In genomic region chr6:154071711-154072110, GRCh38 we compare ENCODE assay signal across 16 cellular contexts. TPM values are rescaled to one million over a fixed set of nuclear protein-coding genes. Genes with fewer than 3 reads are reported as not detected.
DNase-seq lines count a peak whose midpoint lies in the region; FAIRE-seq and TF ChIP-seq lines count a peak whose summit lies in the region.
"Had no signal": no experiment of that assay in that cellular context is flagged by ENCODE, and none has a peak within 500 bp of the region (broad histone marks: within the 10 kb centered on the region; RNA-seq: fewer than 3 reads in every experiment).

No MANE protein-coding gene starts in this region.

- DNase-seq in H4 (ENCODE audit: low spot score) (peak; percentile 15), astrocyte (ENCODE audit: low read depth) (peak; percentile 30), kidney tubule cell (ENCODE audit: low spot score) (peak; percentile 11), SW480 (ENCODE audit: low spot score) (no peak), amygdala (lab: John Stamatoyannopoulos, UW) (no peak)
- no peak for DNase-seq in activated CD4-positive, alpha-beta T cell treated with anti-CD3 and anti-CD28 coated beads for 48 hours
- DNase-seq: Calu3; CD8-positive, alpha-beta T cell; DMS79 treated with DMSO at 0.1 percent for 48 hours; GF-D8 had no signal

- no peaks in the 10 kb centered on the region for H3K9me3 ChIP-seq in astrocyte (ENCODE audit: insufficient read depth, low read depth, low read length)
- H3K9me3 ChIP-seq: HAP-1 had no signal

- peaks cover 2% of the 10 kb centered on the region for H3K9me3 Mint-ChIP-seq in astrocyte (ENCODE audit: unreplicated experiment)

- no peak overlapping the region for H2AFZ ChIP-seq in astrocyte (ENCODE audit: low read depth, low read length)

- no peaks in the 10 kb centered on the region for H3K27me3 Mint-ChIP-seq in astrocyte (ENCODE audit: low read depth, unreplicated experiment)

- H3K36me3 Mint-ChIP-seq in astrocyte (ENCODE audit: low read depth, unreplicated experiment), result no peaks in the 10 kb centered on the region
- H3K36me3 Mint-ChIP-seq: CD8-positive, alpha-beta T cell had no signal

- no peak overlapping the region for H3K27ac ChIP-seq in astrocyte (ENCODE audit: low read depth, low read length)
- H3K27ac ChIP-seq: BLaER1 treated with 17β-estradiol and CSF1 and Interleukin-3, amounts not matched to agents 10 nM and 100 nM had no signal

- H3K36me3 ChIP-seq in astrocyte (ENCODE audit: insufficient read depth, low read length), result no peaks in the 10 kb centered on the region
- H3K36me3 ChIP-seq: BLaER1 treated with 17β-estradiol and CSF1 and Interleukin-3, amounts not matched to agents 10 nM and 100 nM; HAP-1 had no signal

- no peak overlapping the region for H3K4me3 ChIP-seq in astrocyte (ENCODE audit: insufficient read depth, low read depth, low read length)
- H3K4me3 ChIP-seq: BLaER1 treated with 17β-estradiol and CSF1 and Interleukin-3, amounts not matched to agents 10 nM and 100 nM; HAP-1 had no signal

- H3K4me1 Mint-ChIP-seq in astrocyte (ENCODE audit: low read depth, unreplicated experiment), result peaks cover 21% of the 10 kb centered on the region
- H3K4me1 Mint-ChIP-seq: B cell had no signal

- no peak overlapping the region for H3K9ac ChIP-seq in astrocyte (ENCODE audit: low read length)
- H3K9ac ChIP-seq: BLaER1 treated with 17β-estradiol and CSF1 and Interleukin-3, amounts not matched to agents 10 nM and 100 nM had no signal

- no peak overlapping the region for H3K4me3 Mint-ChIP-seq in astrocyte (ENCODE audit: unreplicated experiment)
- H3K4me3 Mint-ChIP-seq: B cell; CD8-positive, alpha-beta T cell had no signal

- no peaks in the 10 kb centered on the region for H3K79me2 ChIP-seq in astrocyte (ENCODE audit: insufficient read depth, low read length)

- FAIRE-seq in astrocyte (lab: Jason Lieb, UNC), result no peak
- FAIRE-seq: H1 had no signal

- H3K27me3 ChIP-seq in astrocyte (ENCODE audit: insufficient read depth, low read length), result no peaks in the 10 kb centered on the region
- H3K27me3 ChIP-seq: BLaER1 treated with 17β-estradiol and CSF1 and Interleukin-3, amounts not matched to agents 10 nM and 100 nM had no signal

- no peaks in the 10 kb centered on the region for H3K4me1 ChIP-seq in astrocyte (ENCODE audit: insufficient read depth, low read length)
- H3K4me1 ChIP-seq: BLaER1 treated with 17β-estradiol and CSF1 and Interleukin-3, amounts not matched to agents 10 nM and 100 nM; HAP-1 had no signal

- H3K4me2 ChIP-seq in astrocyte (ENCODE audit: low read length), result no peak overlapping the region
- H3K4me2 ChIP-seq: BLaER1 treated with 17β-estradiol and CSF1 and Interleukin-3, amounts not matched to agents 10 nM and 100 nM had no signal

- no peak for TF ChIP-seq CTCF in astrocyte (IDR thresholded peaks at IDR 0.05; ENCODE audit: insufficient read depth, low read depth, low read length)

- no peaks in the 10 kb centered on the region for H4K20me1 ChIP-seq in astrocyte (ENCODE audit: insufficient read depth, low read length)
- H4K20me1 ChIP-seq: BLaER1 treated with 17β-estradiol and CSF1 and Interleukin-3, amounts not matched to agents 10 nM and 100 nM had no signal

- H3K27ac Mint-ChIP-seq in astrocyte (ENCODE audit: unreplicated experiment), result no peak overlapping the region
- H3K27ac Mint-ChIP-seq: B cell; CD8-positive, alpha-beta T cell had no signal

RNA-seq across cellular contexts. Expression of gene OPRM1, which starts 32.7 kb away (rescaled TPM):
- total RNA-seq in H4 (2014; rRNA removed; shearing (Covaris generic)), result not detected in 2 replicates
- not detected in 2 replicates for total RNA-seq in astrocyte
- total RNA-seq: A172; B cell; Calu3; CD8-positive, alpha-beta T cell; H1; HT-29 had no signal

Comparison
In these comparisons a context has a peak if more than half of its experiments do, and no peak if none do; other contexts are left out.
1. DNase-seq: peak in H4 (single experiment), astrocyte (single experiment) and kidney tubule cell (single experiment); none in SW480 (single experiment), activated CD4-positive, alpha-beta T cell treated with anti-CD3 and anti-CD28 coated beads for 48 hours (single experiment) and amygdala (0 of 56).